In genomic region chr1:32137111-32137510, GRCh38 we compare ENCODE assay signal across 30 cellular contexts.
"Had no signal": no experiment of that assay in that cellular context is flagged by ENCODE, and none has a peak within 500 bp of the region (broad histone marks: within the 10 kb centered on the region; RNA-seq: fewer than 3 reads in every experiment).

No MANE protein-coding gene starts in this region.

- DNase-seq: activated B cell treated with CpG ODN at 0.5 μM for 24 hours; activated CD4-positive, alpha-beta T cell treated with anti-CD3 and anti-CD28 coated beads for 48 hours; activated CD4-positive, alpha-beta T cell treated with anti-CD3 and anti-CD28 coated beads, Interleukin-2, amount 50 U/mL, for 1 hour; activated CD4-positive, alpha-beta T cell treated with anti-CD3 and anti-CD28 coated beads, Interleukin-2, amount 50 U/mL, for 48 hours; activated CD8-positive, alpha-beta memory T cell treated with anti-CD3 and anti-CD28 coated beads for 24 hours; activated CD8-positive, alpha-beta T cell treated with anti-CD3 and anti-CD28 coated beads for 36 hours; activated effector memory CD4-positive, alpha-beta T cell treated with Interleukin-2 at 50 U/mL for 16 hours; activated gamma-delta T cell treated with Interleukin-2 at 50 U/mL for 16 hours; activated naive CD4-positive, alpha-beta T cell treated with anti-CD3 and anti-CD28 coated beads, Interleukin-2, amount 50 U/mL, for 16 hours; activated naive CD4-positive, alpha-beta T cell treated with Interleukin-2 at 50 U/mL for 16 hours; activated T-cell treated with anti-CD3 and anti-CD28 coated beads, Interleukin-2, amount 50 U/mL, for 1 hour; activated T-cell treated with anti-CD3 and anti-CD28 coated beads, Interleukin-2, amount 50 U/mL, for 48 hours; amniotic stem cell; anterior cingulate cortex; caudate nucleus; cerebellar nuclear complex; colonic mucosa; effector CD8-positive, alpha-beta T cell; endodermal cell; foreskin fibroblast; head of caudate nucleus; SW 1271; T-cell; T1000; WERI-Rb-1 had no signal

- H3K4me3 Mint-ChIP-seq: activated B cell treated with CpG ODN at 0.5 μM for 24 hours; activated CD8-positive, alpha-beta T cell treated with anti-CD3 and anti-CD28 coated beads for 36 hours; endodermal cell; T-cell; T-helper 1 cell treated with Interleukin-12 subunit alpha and Interleukin-12 subunit beta and Interleukin-4 antibody, amounts not matched to agents 30 μg/mL and 1 μg/mL, for 36 hours; T-helper 2 cell treated with Interferon-gamma antibody and Interleukin-4, amounts not matched to agents 5 μg/mL and 100 μg/mL, for 36 hours had no signal

- H3K27ac ChIP-seq: colonic mucosa, WERI-Rb-1 had no signal

- H3K4me3 ChIP-seq: colonic mucosa had no signal

- H3K9me3 ChIP-seq: colonic mucosa had no signal

- H3K36me3 ChIP-seq: colonic mucosa, WERI-Rb-1 had no signal

- H3K27me3 ChIP-seq: colonic mucosa had no signal

- H3K27me3 Mint-ChIP-seq: activated B cell treated with CpG ODN at 0.5 μM for 24 hours; activated CD8-positive, alpha-beta T cell treated with anti-CD3 and anti-CD28 coated beads for 36 hours; activated naive CD8-positive, alpha-beta T cell; T-cell had no signal

- H3K9me3 Mint-ChIP-seq: activated B cell treated with CpG ODN at 0.5 μM for 24 hours; activated CD8-positive, alpha-beta T cell treated with anti-CD3 and anti-CD28 coated beads for 36 hours; endodermal cell; T-cell; T-helper 1 cell treated with Interleukin-12 subunit alpha and Interleukin-12 subunit beta and Interleukin-4 antibody, amounts not matched to agents 30 μg/mL and 1 μg/mL, for 36 hours; T-helper 2 cell treated with Interferon-gamma antibody and Interleukin-4, amounts not matched to agents 5 μg/mL and 100 μg/mL, for 36 hours had no signal

- H3K27ac Mint-ChIP-seq: activated B cell treated with CpG ODN at 0.5 μM for 24 hours; activated CD8-positive, alpha-beta T cell treated with anti-CD3 and anti-CD28 coated beads for 36 hours; activated naive CD8-positive, alpha-beta T cell; endodermal cell; T-helper 1 cell treated with Interleukin-12 subunit alpha and Interleukin-12 subunit beta and Interleukin-4 antibody, amounts not matched to agents 30 μg/mL and 1 μg/mL, for 36 hours; T-helper 2 cell treated with Interferon-gamma antibody and Interleukin-4, amounts not matched to agents 5 μg/mL and 100 μg/mL, for 36 hours had no signal

- H3K4me1 ChIP-seq: colonic mucosa had no signal

- ATAC-seq: activated CD4-positive, CD25-positive, alpha-beta regulatory T cell treated with anti-CD3 and anti-CD28 coated beads, Interleukin-2, amount 50 U/mL, for 24 hours; activated CD8-positive, alpha-beta T cell treated with anti-CD3 and anti-CD28 coated beads for 36 hours; esophagus mucosa; T-cell had no signal
